21 cellular contexts compared by ENCODE assay signal in the genomic region with DNA sequence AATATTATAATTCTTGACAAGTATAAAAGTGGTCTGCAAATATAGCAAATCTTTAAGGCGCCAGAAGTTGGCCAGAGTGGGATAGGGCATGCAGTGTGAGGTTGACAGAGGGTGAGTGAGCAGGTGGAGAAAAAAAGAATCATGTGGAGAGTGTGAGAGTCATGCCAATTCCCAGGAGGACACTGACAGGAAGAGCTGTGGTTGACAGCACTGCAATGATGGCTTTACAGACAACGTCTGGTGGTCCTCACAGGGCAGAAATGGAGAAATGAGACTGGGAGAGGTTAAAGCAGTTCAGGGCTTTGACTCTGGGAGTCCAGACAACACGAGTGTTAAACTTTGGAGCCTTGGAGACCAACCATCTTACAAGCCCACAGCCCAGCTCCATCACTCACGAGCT. TPM values are rescaled to one million over a fixed set of nuclear protein-coding genes. Genes with fewer than 3 reads are reported as not detected.
"Had no signal": no experiment of that assay in that cellular context is flagged by ENCODE, and none has a peak within 500 bp of the region (broad histone marks: within the 10 kb centered on the region; RNA-seq: fewer than 3 reads in every experiment).

No MANE protein-coding gene starts in this region.

- H3K27ac Mint-ChIP-seq: activated naive CD8-positive, alpha-beta T cell treated with anti-CD3 and anti-CD28 coated beads, Interleukin-2, amount 50 U/mL, for 24 hours; natural killer cell treated with Interleukin-12 subunit alpha and Interleukin-12 subunit beta and Interleukin-15 and Interleukin-18, amount 100 ng/mL, for 72 hours had no signal

- H3K4me3 ChIP-seq: ascending aorta, esophagus squamous epithelium, hepatocyte, left lung, mucosa of descending colon, transverse colon, vagina had no signal

- H3K27me3 ChIP-seq: ascending aorta, esophagus squamous epithelium, hepatocyte, left lung, transverse colon, vagina had no signal

- H3K79me2 ChIP-seq: hepatocyte had no signal

- H3K9me3 ChIP-seq: ascending aorta, esophagus squamous epithelium, left lung, mucosa of descending colon, transverse colon, vagina had no signal

- H3K9me3 Mint-ChIP-seq: activated naive CD8-positive, alpha-beta T cell treated with anti-CD3 and anti-CD28 coated beads, Interleukin-2, amount 50 U/mL, for 24 hours; natural killer cell treated with Interleukin-12 subunit alpha and Interleukin-12 subunit beta and Interleukin-15 and Interleukin-18, amount 100 ng/mL, for 72 hours had no signal

- H3K4me3 Mint-ChIP-seq: activated naive CD8-positive, alpha-beta T cell treated with anti-CD3 and anti-CD28 coated beads, Interleukin-2, amount 50 U/mL, for 24 hours; natural killer cell treated with Interleukin-12 subunit alpha and Interleukin-12 subunit beta and Interleukin-15 and Interleukin-18, amount 100 ng/mL, for 72 hours had no signal

- DNase-seq: activated CD4-positive, alpha-beta T cell treated with anti-CD3 and anti-CD28 coated beads, Interleukin-2, amount 50 U/mL, for 1 hour; activated CD8-positive, alpha-beta memory T cell treated with anti-CD3 and anti-CD28 coated beads for 24 hours; activated naive CD4-positive, alpha-beta T cell; activated naive CD8-positive, alpha-beta T cell treated with anti-CD3 and anti-CD28 coated beads, Interleukin-2, amount 50 U/mL, for 24 hours; esophagus squamous epithelium; islet precursor cell; left lung; mammary epithelial cell; posterior cingulate gyrus; retina; stimulated activated CD4-positive, alpha-beta T cell treated with anti-CD3 and anti-CD28 coated beads, Interleukin-4, amount 100 ng/mL, for 1 hour; stimulated activated naive CD8-positive, alpha-beta T cell treated with anti-CD3 and anti-CD28 coated beads, Interleukin-15, Interleukin-2, amounts not matched to agents 100 U/mL and 50 U/mL, for 24 hours; transverse colon had no signal

- H2AFZ ChIP-seq: hepatocyte had no signal

- H3K4me1 ChIP-seq: ascending aorta, esophagus squamous epithelium, left lung, transverse colon, vagina had no signal

- H3K4me2 ChIP-seq: hepatocyte had no signal

- ATAC-seq: activated CD4-positive, CD25-positive, alpha-beta regulatory T cell treated with anti-CD3 and anti-CD28 coated beads, Interleukin-2, amount 50 U/mL, for 24 hours; activated naive CD8-positive, alpha-beta T cell treated with anti-CD3 and anti-CD28 coated beads, Interleukin-2, amount 50 U/mL, for 24 hours; left lung; mucosa of descending colon; natural killer cell treated with Interleukin-12 subunit alpha and Interleukin-12 subunit beta and Interleukin-15 and Interleukin-18, amount 100 ng/mL, for 72 hours; stimulated activated naive CD8-positive, alpha-beta T cell treated with anti-CD3 and anti-CD28 coated beads, Interleukin-15, Interleukin-2, amounts not matched to agents 100 U/mL and 50 U/mL, for 24 hours had no signal

- H3K27me3 Mint-ChIP-seq: activated naive CD8-positive, alpha-beta T cell treated with anti-CD3 and anti-CD28 coated beads, Interleukin-2, amount 50 U/mL, for 24 hours; natural killer cell treated with Interleukin-12 subunit alpha and Interleukin-12 subunit beta and Interleukin-15 and Interleukin-18, amount 100 ng/mL, for 72 hours had no signal

- H3K27ac ChIP-seq: ascending aorta, esophagus squamous epithelium, hepatocyte, left lung, transverse colon, vagina had no signal

RNA-seq across cellular contexts. Expression of a gene that starts 34.9 kb away (rescaled TPM):
- total RNA-seq: ascending aorta, bronchial epithelial cell, mammary epithelial cell, mucosa of descending colon, skeletal muscle tissue, transverse colon, vagina had no signal
- polyA plus RNA-seq: mammary epithelial cell had no signal
